8 cellular contexts compared by ENCODE assay signal in the genomic region with DNA sequence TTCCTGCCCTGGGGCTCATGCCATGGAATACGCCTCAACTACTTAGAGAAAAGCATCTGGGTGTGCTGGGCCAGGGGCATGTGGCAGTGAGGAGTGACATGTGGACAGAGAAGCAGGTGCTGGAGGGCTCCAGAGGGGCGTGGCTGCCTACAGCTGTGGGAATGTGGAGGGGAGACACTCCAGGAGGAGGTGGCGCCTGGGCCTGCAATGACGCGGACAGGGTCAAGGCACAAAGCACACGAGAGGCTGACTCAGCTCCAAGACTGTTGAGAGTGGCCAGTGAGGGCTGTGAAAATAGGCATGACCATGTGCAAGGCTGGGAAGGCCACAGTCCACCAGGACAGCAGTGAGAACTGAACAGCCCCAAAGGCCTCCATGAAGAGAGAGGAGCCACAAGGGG. TPM values are rescaled to one million over a fixed set of nuclear protein-coding genes. Genes with fewer than 3 reads are reported as not detected.
DNase-seq lines count a peak whose midpoint lies in the region; ATAC-seq, FAIRE-seq and TF ChIP-seq lines count a peak whose summit lies in the region.
"Had no signal": no experiment of that assay in that cellular context is flagged by ENCODE, and none has a peak within 500 bp of the region (broad histone marks: within the 10 kb centered on the region; RNA-seq: fewer than 3 reads in every experiment).

No MANE protein-coding gene starts in this region.

- H3K36me3 Mint-ChIP-seq in T-cell = peaks cover 51% of the 10 kb centered on the region

- DNase-seq in GM12892 (ENCODE audit: insufficient read length) (no peak), T-cell (no peak), cardiac septum (ENCODE audit: low spot score) (peak; percentile 74), GM10266 (ENCODE audit: extremely low spot score) (no peak), NCI-H2196 treated with DMSO at 0.1 percent for 48 hours (lab: John Stamatoyannopoulos, UW; ENCODE audit: unreplicated experiment) (no peak)

- FAIRE-seq in GM12892 (lab: Jason Lieb, UNC) = peak; percentile 61

- peak overlapping the region; percentile 88 to 90 for H3K27ac Mint-ChIP-seq in T-cell

- H3K4me1 Mint-ChIP-seq in T-cell = peaks cover 51 to 67% (median 56%) of the 10 kb centered on the region in 3 donors
- H3K4me1 Mint-ChIP-seq: neural crest cell had no signal

- POLR2A ChIA-PET in T-cell (lab: Charles Lee) = no interaction called here

- peak overlapping the region in 1 of 3 donors; percentile 39 for H3K4me3 Mint-ChIP-seq in T-cell
- H3K4me3 Mint-ChIP-seq: neural crest cell had no signal

- no peaks in the 10 kb centered on the region for H3K27me3 Mint-ChIP-seq in T-cell

- intact Hi-C loops in cardiac septum (cut with DNase I) = loop anchor here (10.0 kb wide), 1 partner anchor 239 kb away; a partner anchor contains a TSS

- TF ChIP-seq CTCF in GM10266 (IDR thresholded peaks at IDR 0.05; ENCODE audit: control insufficient read depth, insufficient read depth, low read depth, missing control alignments) = no peak

- CTCF ChIA-PET in T-cell (lab: Charles Lee) = no interaction called here

- H3K27ac ChIP-seq in skin epidermis = peak overlapping the region in 16 of 21 experiments; percentile 6 to 82 (median 52)

- no peak for TF ChIP-seq POLR2A in GM12892 (IDR thresholded peaks at IDR 0.05; ENCODE audit: low read depth, low read length)

- H3K4me3 ChIP-seq in skin epidermis = no peak overlapping the region

- ATAC-seq in T-cell (replicated peaks in 1 of 4) (no peak), HG03565 (IDR thresholded peaks at IDR 0.05; ENCODE audit: unreplicated experiment) (no peak)

- peaks cover 0 to 10% (median 5%) of the 10 kb centered on the region in 3 donors for H3K9me3 Mint-ChIP-seq in T-cell
- H3K9me3 Mint-ChIP-seq: neural crest cell had no signal

RNA-seq across cellular contexts. Expression of a gene that starts 48.5 kb away (rescaled TPM):
- not detected for polyA plus RNA-seq in GM12892 (2012; ENCODE audit: missing spikeins)
- total RNA-seq in T-cell = under 1 TPM in 1 of 5 donors, not detected in 4; 0.32 TPM
- 5.4 TPM for total RNA-seq in cardiac septum

RNA-seq across cellular contexts. Expression of a gene that starts 50.5 kb away (rescaled TPM):
- polyA plus RNA-seq in GM12892 (2012; ENCODE audit: missing spikeins) = 48.6 TPM
- 10 to 100 TPM; 66.5 to 78.4 (median 72.8) TPM for total RNA-seq in T-cell
- total RNA-seq in cardiac septum = 35.6 TPM

RNA-seq across cellular contexts. Expression of a gene that starts 53.4 kb away (rescaled TPM):
- 79.6 TPM for polyA plus RNA-seq in GM12892 (2012; ENCODE audit: missing spikeins)
- 100 to 1,000 TPM; 141 to 206 (median 182) TPM for total RNA-seq in T-cell
- 14.2 TPM for total RNA-seq in cardiac septum
